ENCODE assay signal across 19 cellular contexts in genomic region chr18:63183263-63183662, GRCh38.
DNase-seq lines count a peak whose midpoint lies in the region; ATAC-seq and TF ChIP-seq lines count a peak whose summit lies in the region.
"Had no signal": no experiment of that assay in that cellular context is flagged by ENCODE, and none has a peak within 500 bp of the region (broad histone marks: within the 10 kb centered on the region; RNA-seq: fewer than 3 reads in every experiment).

No MANE protein-coding gene starts in this region.

- H3K27me3 ChIP-seq in SJCRH30 (no peaks in the 10 kb centered on the region), mucosa of rectum (ENCODE audit: control insufficient read depth in 2 of 2, insufficient read depth in 2 of 2, low read length in 2 of 2) (no peaks in the 10 kb centered on the region), vagina (no peaks in the 10 kb centered on the region)
- H3K27me3 ChIP-seq: neural progenitor cell had no signal

- H3K36me3 ChIP-seq in SJCRH30 (no peaks in the 10 kb centered on the region), mucosa of rectum (ENCODE audit: control insufficient read depth in 2 of 2, insufficient read depth in 2 of 2, low read length in 2 of 2) (no peaks in the 10 kb centered on the region), vagina (no peaks in the 10 kb centered on the region)
- H3K36me3 ChIP-seq: neural progenitor cell had no signal

- H3K4me3 Mint-ChIP-seq in natural killer cell treated with Interleukin-12 subunit alpha and Interleukin-12 subunit beta and Interleukin-15 and Interleukin-18, amount 100 ng/mL, for 72 hours = peak overlapping the region; percentile 30
- no peak overlapping the region for H3K4me3 Mint-ChIP-seq in natural killer cell
- H3K4me3 Mint-ChIP-seq: effector memory CD8-positive, alpha-beta T cell; neural progenitor cell had no signal

- peak overlapping the region in 1 of 2 donors; percentile 56 for H3K9ac ChIP-seq in mucosa of rectum (ENCODE audit: low read depth in 1 of 2, low read length in 2 of 2)
- H3K9ac ChIP-seq: neural progenitor cell had no signal

- H3K4me1 ChIP-seq in SJCRH30 = peaks cover 24% of the 10 kb centered on the region
- H3K4me1 ChIP-seq in mucosa of rectum (ENCODE audit: control insufficient read depth in 2 of 2, insufficient read depth in 2 of 2, low read length in 2 of 2) = peaks cover 45 to 61% of the 10 kb centered on the region in 2 donors
- peaks cover 81% of the 10 kb centered on the region for H3K4me1 ChIP-seq in vagina

- H3K27ac ChIP-seq in SJCRH30 (peak overlapping the region; percentile 69), mucosa of rectum (ENCODE audit: low read depth in 2 of 2, low read length in 2 of 2) (peak overlapping the region; percentile 79 to 85), vagina (peak overlapping the region; percentile 7)
- H3K27ac ChIP-seq: neural progenitor cell had no signal

- H3K36me3 Mint-ChIP-seq in natural killer cell treated with Interleukin-12 subunit alpha and Interleukin-12 subunit beta and Interleukin-15 and Interleukin-18, amount 100 ng/mL, for 72 hours = peaks cover 4% of the 10 kb centered on the region
- no peaks in the 10 kb centered on the region for H3K36me3 Mint-ChIP-seq in natural killer cell

- intact Hi-C loops in natural killer cell (cut with micrococcal nuclease) = loop anchor here (10.0 kb wide), 1 partner anchor 52 kb away; no protein-coding TSS in a partner anchor
- intact Hi-C loops in vagina (cut with DNase I) = no loop called here

- no peak for DNase-seq in natural killer cell treated with Interleukin-12 subunit alpha and Interleukin-12 subunit beta and Interleukin-15 and Interleukin-18, amount 100 ng/mL, for 72 hours (ENCODE audit: low spot score)
- DNase-seq in natural killer cell (no peak), SJCRH30 (peak; percentile 71 to 80), vagina (ENCODE audit: extremely low spot score in 2 of 2) (no peak), omental fat pad (ENCODE audit: low spot score) (no peak), NCI-H1930 (lab: John Stamatoyannopoulos, UW) (no peak), erythroblast (lab: John Stamatoyannopoulos, UW) (no peak)
- DNase-seq: activated CD4-positive, alpha-beta T cell treated with anti-CD3 and anti-CD28 coated beads, Interleukin-2, amount 50 U/mL, for 48 hours; amygdala; cerebellar nuclear complex; effector memory CD8-positive, alpha-beta T cell; head of caudate nucleus; NCI-H1694; NCI-H446; stimulated activated naive CD4-positive, alpha-beta T cell treated with Interleukin-2 at 50 U/mL for 16 hours had no signal

- H3K9me3 ChIP-seq in SJCRH30 (replicated peaks) = no peaks in the 10 kb centered on the region
- no peaks in the 10 kb centered on the region for H3K9me3 ChIP-seq in mucosa of rectum (ENCODE audit: control insufficient read depth in 2 of 2, low read length in 2 of 2)
- no peaks in the 10 kb centered on the region for H3K9me3 ChIP-seq in vagina

- TF ChIP-seq CTCF in natural killer cell (IDR thresholded peaks at IDR 0.05) = no peak
- no peak for TF ChIP-seq CTCF in vagina (IDR thresholded peaks at IDR 0.05)
- no peak for TF ChIP-seq CTCF in omental fat pad (IDR thresholded peaks at IDR 0.05)

- H3K4me3 ChIP-seq in SJCRH30 (peak overlapping the region; percentile 11; the same call in 1 of the 2 replicates), mucosa of rectum (ENCODE audit: low read length in 2 of 2) (peak overlapping the region; percentile 17 to 47), vagina (no peak overlapping the region)
- H3K4me3 ChIP-seq: lung, neural progenitor cell had no signal

- no peaks in the 10 kb centered on the region for H3K27me3 Mint-ChIP-seq in natural killer cell treated with Interleukin-12 subunit alpha and Interleukin-12 subunit beta and Interleukin-15 and Interleukin-18, amount 100 ng/mL, for 72 hours
- H3K27me3 Mint-ChIP-seq in natural killer cell (ENCODE audit: low read depth in 2 of 2) = no peaks in the 10 kb centered on the region
- H3K27me3 Mint-ChIP-seq: effector memory CD8-positive, alpha-beta T cell had no signal

- H3K4me1 Mint-ChIP-seq in natural killer cell treated with Interleukin-12 subunit alpha and Interleukin-12 subunit beta and Interleukin-15 and Interleukin-18, amount 100 ng/mL, for 72 hours (ENCODE audit: low read depth in 2 of 2) = peaks cover 47 to 70% of the 10 kb centered on the region in 2 donors
- H3K4me1 Mint-ChIP-seq in natural killer cell = peaks cover 44 to 48% of the 10 kb centered on the region in 2 donors

- no peak for TF ChIP-seq POLR2A in vagina (IDR thresholded peaks at IDR 0.05)
- TF ChIP-seq POLR2A in erythroblast (IDR thresholded peaks at IDR 0.05; ENCODE audit: low read length) = no peak

- no peak for ATAC-seq in natural killer cell treated with Interleukin-12 subunit alpha and Interleukin-12 subunit beta and Interleukin-15 and Interleukin-18, amount 100 ng/mL, for 72 hours
- ATAC-seq in natural killer cell = no peak
- ATAC-seq in omental fat pad (ENCODE audit: low FRiP score) = no peak
- ATAC-seq: effector memory CD8-positive, alpha-beta T cell had no signal

- no peaks in the 10 kb centered on the region for H3K9me3 Mint-ChIP-seq in natural killer cell treated with Interleukin-12 subunit alpha and Interleukin-12 subunit beta and Interleukin-15 and Interleukin-18, amount 100 ng/mL, for 72 hours
- H3K9me3 Mint-ChIP-seq in natural killer cell = no peaks in the 10 kb centered on the region
- H3K9me3 Mint-ChIP-seq: activated T-helper 2 cell treated with anti-CD3 and anti-CD28 coated beads, Interferon-gamma antibody, Interleukin-2, Interleukin-4, amounts not matched to agents 10 μg/mL and 5 μg/mL and 100 μg/mL, durations not matched to agents 14 hours and 24 hours and 36 hours; effector memory CD8-positive, alpha-beta T cell; neural progenitor cell had no signal

- H3K27ac Mint-ChIP-seq in natural killer cell treated with Interleukin-12 subunit alpha and Interleukin-12 subunit beta and Interleukin-15 and Interleukin-18, amount 100 ng/mL, for 72 hours = peak overlapping the region in 1 of 2 donors; percentile 56
- H3K27ac Mint-ChIP-seq in natural killer cell = peak overlapping the region in 1 of 2 donors; percentile 62
- H3K27ac Mint-ChIP-seq: activated T-helper 2 cell treated with anti-CD3 and anti-CD28 coated beads, Interferon-gamma antibody, Interleukin-2, Interleukin-4, amounts not matched to agents 10 μg/mL and 5 μg/mL and 100 μg/mL, durations not matched to agents 14 hours and 24 hours and 36 hours had no signal

Comparison
In these comparisons a context has a peak if more than half of its experiments do, and no peak if none do; other contexts are left out.
1. DNase-seq: peak in SJCRH30 (2 of 2); none in natural killer cell treated with Interleukin-12 subunit alpha and Interleukin-12 subunit beta and Interleukin-15 and Interleukin-18, amount 100 ng/mL, for 72 hours (single experiment), natural killer cell (single experiment), vagina (0 of 2), omental fat pad (single experiment), NCI-H1930 (0 of 2) and erythroblast (0 of 2).
2. H3K27ac ChIP-seq: peak in every context shown above with its lines; median percentile 82 in mucosa of rectum; 69 in SJCRH30; 7 in vagina.
3. H3K4me3 ChIP-seq: peak in SJCRH30 (single experiment) and mucosa of rectum (2 of 2); none in vagina (0 of 2).